ENCODE assay signal across 1 cellular context in genomic region chr7:127107601-127108007, GRCh38.
TF ChIP-seq lines count a peak whose summit lies in the region.

No MANE protein-coding gene starts in this region.

TF ChIP-seq in A549, 52 proteins besides CTCF, POLR2A, EP300 and RAD21 (continued from another document):
- TF ChIP-seq CBX2 (IDR thresholded peaks at IDR 0.05; ENCODE audit: borderline replicate concordance, low read depth) (no peak), BHLHE40 (IDR thresholded peaks at IDR 0.05; ENCODE audit: low read depth, low read length) (no peak), CHD4 (IDR thresholded peaks at IDR 0.05; ENCODE audit: borderline replicate concordance) (no peak), ZC3H11A (IDR thresholded peaks at IDR 0.05) (no peak), CHD2 (IDR thresholded peaks at IDR 0.05; ENCODE audit: low read length, partially characterized antibody) (no peak), RNF2 (IDR thresholded peaks at IDR 0.05; ENCODE audit: borderline replicate concordance, low read depth) (no peak), HOXA7 (CRISPR knock-in tag; IDR thresholded peaks at IDR 0.05) (no peak), PHF8 (IDR thresholded peaks at IDR 0.05; ENCODE audit: borderline replicate concordance, low read depth) (no peak), MAX (IDR thresholded peaks at IDR 0.05) (no peak), ATOH8 (CRISPR knock-in tag; IDR thresholded peaks at IDR 0.05; ENCODE audit: low read depth) (0 out of 2 replicates have a peak, but pooled peaks have one; percentile 48), TP53 (CRISPR knock-in tag; IDR thresholded peaks at IDR 0.05) (no peak), MYC (IDR thresholded peaks at IDR 0.05; ENCODE audit: borderline replicate concordance, low read length) (no peak), EHF (CRISPR knock-in tag; IDR thresholded peaks at IDR 0.05) (peak; percentile 71; the same call in 1 of the 2 replicates), SMC3 (IDR thresholded peaks at IDR 0.05) (peak; percentile 49; the same call in 2 of the 3 replicates)
